Comparison of ENCODE assay signal across 8 cellular contexts in genomic region chr17:77214743-77215142, GRCh38.
A peak's percentile ranks its signal among the peaks of the same experiment; 100 is the strongest.
DNase-seq lines count a peak whose midpoint lies in the region; ATAC-seq and TF ChIP-seq lines count a peak whose summit lies in the region.

No MANE protein-coding gene starts in this region.

- no peak for ATAC-seq in HG02623 (IDR thresholded peaks at IDR 0.05; ENCODE audit: unreplicated experiment)

- no peak overlapping the region for H2AFZ ChIP-seq in PC-9

- H3K36me3 ChIP-seq in A673 (ENCODE audit: insufficient read depth, low read length, poor library complexity, severe bottlenecking) (peaks cover 50% of the 10 kb centered on the region), PC-9 (ENCODE audit: low read depth) (no peaks in the 10 kb centered on the region)

- 74 to 78% methylated on average over 11 of the region's 11 CpGs for WGBS in lower leg skin, 2 donors

- H3K9me2 ChIP-seq in PC-9 (ENCODE audit: insufficient read depth): no peaks in the 10 kb centered on the region

- intact Hi-C loops in A673 (cut with micrococcal nuclease; ENCODE audit: unreplicated experiment): no loop called here
- intact Hi-C loops in PC-9 (cut with micrococcal nuclease; ENCODE audit: unreplicated experiment): no loop called here
- intact Hi-C loops in dorsolateral prefrontal cortex (cut with DNase I): loop anchor here (2.0 to 5.0 kb wide), 3 partner anchors 32 to 117 kb away; partner anchors contain the start of gene SEC14L1 (in 2 of the 2)
- intact Hi-C loops in lower leg skin (cut with DNase I; ENCODE audit: low total_unique reads): no loop called here

- H3K27ac ChIP-seq in A673 (ENCODE audit: low read depth, low read length, poor library complexity, severe bottlenecking) (no peak overlapping the region), PC-9 (no peak overlapping the region), dorsolateral prefrontal cortex (peak overlapping the region in 56 of 59 donors; percentile 8 to 98 (median 93))

- no peak overlapping the region for H3K4me2 ChIP-seq in PC-9

- POLR2A ChIA-PET in A673 (lab: Charles Lee; ENCODE audit: low non-redundant PET): interaction anchor here (0.6 kb wide), 1 partner anchor 124 kb away, joined by 3 read pairs; no protein-coding TSS in a partner anchor
- POLR2A ChIA-PET in PC-9 (lab: Charles Lee; ENCODE audit: unreplicated experiment): no interaction called here

- peak; percentile 54 for DNase-seq in A673 (ENCODE audit: low spot score)
- peak; percentile 32 for DNase-seq in GM04504 (ENCODE audit: low read depth)
- peak in 1 of 2 experiments; percentile 33 for DNase-seq in PC-9
- peak in 7 of 10 donors; percentile 58 to 77 (median 68) for DNase-seq in dorsolateral prefrontal cortex
- peak; percentile 70 for DNase-seq in midbrain (lab: John Stamatoyannopoulos, UW)
- no peak for DNase-seq in lower leg skin (ENCODE audit: low spot score in 2 of 2)
- DNase-seq in amniotic stem cell (lab: John Stamatoyannopoulos, UW): no peak

- CTCF ChIA-PET in A673 (lab: Charles Lee): no interaction called here
- CTCF ChIA-PET in PC-9 (lab: Charles Lee): no interaction called here

- H3K27me3 ChIP-seq in A673 (replicated peaks; ENCODE audit: insufficient read depth, low read depth, low read length, poor library complexity): no peaks in the 10 kb centered on the region
- H3K27me3 ChIP-seq in PC-9 (ENCODE audit: insufficient read depth, low read depth): no peaks in the 10 kb centered on the region
- H3K27me3 ChIP-seq in dorsolateral prefrontal cortex: no peaks in the 10 kb centered on the region

- H3K4me3 ChIP-seq in A673 (ENCODE audit: low read depth, low read length, poor library complexity, severe bottlenecking) (no peak overlapping the region), PC-9 (no peak overlapping the region), dorsolateral prefrontal cortex (no peak overlapping the region), lower leg skin (ENCODE audit: low read depth, poor library complexity, severe bottlenecking) (no peak overlapping the region)

- H3K79me2 ChIP-seq in PC-9 (ENCODE audit: low read depth): no peaks in the 10 kb centered on the region

- no peak for TF ChIP-seq POLR2A in lower leg skin (IDR thresholded peaks at IDR 0.05)

- H3K9me3 ChIP-seq in A673 (ENCODE audit: low read depth, low read length, poor library complexity, severe bottlenecking) (no peaks in the 10 kb centered on the region), PC-9 (ENCODE audit: insufficient read depth, low read depth) (no peaks in the 10 kb centered on the region)

- H4K20me1 ChIP-seq in PC-9 (ENCODE audit: insufficient read depth): no peaks in the 10 kb centered on the region

- BruUV-seq in A673 (replicated peaks; lab: Mats Ljungman, UMichigan) (no TSS peak), PC-9 (replicated peaks; lab: Mats Ljungman, UMichigan) (TSS peak; percentile 14)

- H3F3A ChIP-seq in PC-9 (ENCODE audit: insufficient read depth, low read depth): no peaks in the 10 kb centered on the region

- peak; percentile 61 for TF ChIP-seq CTCF in A673 (conservative IDR thresholded peaks at IDR 0.05; ENCODE audit: low read depth, low read length)
- no peak; the same call in 1 of the 2 replicates for TF ChIP-seq CTCF in PC-9 (conservative IDR thresholded peaks at IDR 0.05)
- peak; percentile 15 to 80 (median 64) for TF ChIP-seq CTCF in dorsolateral prefrontal cortex (IDR thresholded peaks at IDR 0.05 in 54 of 56, conservative IDR thresholded peaks at IDR 0.05 in 2 of 56; ENCODE audit: low read depth in 1 of 56, partially characterized antibody in 56 of 56)
- TF ChIP-seq CTCF in lower leg skin (IDR thresholded peaks at IDR 0.05): no peak

- H3K4me1 ChIP-seq in A673 (ENCODE audit: insufficient read depth, low read length, poor library complexity, severe bottlenecking) (peaks cover 16% of the 10 kb centered on the region), PC-9 (replicated peaks; ENCODE audit: insufficient read depth) (no peaks in the 10 kb centered on the region)

Comparison
In these comparisons a context has a peak if more than half of its experiments do, and no peak if none do; other contexts are left out.
1. DNase-seq: peak in A673 (single experiment), GM04504 (single experiment), dorsolateral prefrontal cortex (7 of 10) and midbrain (single experiment); none in lower leg skin (0 of 2) and amniotic stem cell (single experiment).
2. H3K27ac ChIP-seq: peak in dorsolateral prefrontal cortex (56 of 59); none in A673 (single experiment) and PC-9 (single experiment).
3. CTCF ChIP-seq: peak in A673 (single experiment) and dorsolateral prefrontal cortex (56 of 56); none in PC-9 (single experiment) and lower leg skin (0 of 3).
4. intact Hi-C loops: an anchor here in dorsolateral prefrontal cortex (2.0 to 5.0 kb wide); none called in A673, PC-9 and lower leg skin.